10 cellular contexts compared by ENCODE assay signal in genomic region chr5:134227786-134228185, GRCh38. TPM values are rescaled to one million over a fixed set of nuclear protein-coding genes. Genes with fewer than 3 reads are reported as not detected.
DNase-seq lines count a peak whose midpoint lies in the region; ATAC-seq and TF ChIP-seq lines count a peak whose summit lies in the region.
"Had no signal": no experiment of that assay in that cellular context is flagged by ENCODE, and none has a peak within 500 bp of the region (broad histone marks: within the 10 kb centered on the region; RNA-seq: fewer than 3 reads in every experiment).

No MANE protein-coding gene starts in this region.

- no peaks in the 10 kb centered on the region for H3K27me3 Mint-ChIP-seq in stimulated activated naive CD8-positive, alpha-beta T cell treated with anti-CD3 and anti-CD28 coated beads, Interleukin-15, Interleukin-2, amounts not matched to agents 100 ng/mL and 50 ng/mL, for 24 hours
- no peaks in the 10 kb centered on the region for H3K27me3 Mint-ChIP-seq in activated T-helper 1 cell treated with anti-CD3 and anti-CD28 coated beads, Interleukin-12 subunit alpha, Interleukin-12 subunit beta, Interleukin-2, Interleukin-4 antibody, amounts not matched to agents 30 ng/mL and 10 ng/mL and 1 ng/mL, durations not matched to agents 14 hours and 24 hours and 36 hours (ENCODE audit: insufficient read depth)
- no peaks in the 10 kb centered on the region for H3K27me3 Mint-ChIP-seq in memory B cell

- intact Hi-C loops in activated T-helper 1 cell treated with anti-CD3 and anti-CD28 coated beads, Interleukin-12 subunit alpha, Interleukin-12 subunit beta, Interleukin-2, Interleukin-4 antibody, amounts not matched to agents 30 ng/mL and 10 ng/mL and 1 ng/mL, durations not matched to agents 14 hours and 24 hours and 36 hours (cut with micrococcal nuclease), result loop anchor here (2.0 to 10.0 kb wide), 11 partner anchors 43 to 1735 kb away; partner anchors contain the start of genes AFF4, C5orf15, HSPA4 and IRF1
- intact Hi-C loops in PC-3 (cut with micrococcal nuclease), result loop anchor here (2.0 kb wide), 1 partner anchor 51 kb away; no protein-coding TSS in a partner anchor

- POLR2A ChIA-PET in PC-3 (lab: Charles Lee; ENCODE audit: unreplicated experiment), result no interaction called here

- no peak for DNase-seq in stimulated activated naive CD8-positive, alpha-beta T cell treated with anti-CD3 and anti-CD28 coated beads, Interleukin-15, Interleukin-2, amounts not matched to agents 100 U/mL and 50 U/mL, for 24 hours
- DNase-seq in activated T-helper 1 cell treated with anti-CD3 and anti-CD28 coated beads, Interleukin-12 subunit alpha, Interleukin-12 subunit beta, Interleukin-2, Interleukin-4 antibody, amounts not matched to agents 30 ng/mL and 10 ng/mL and 1 ng/mL, durations not matched to agents 14 hours and 24 hours and 36 hours (ENCODE audit: low spot score), result no peak
- DNase-seq in memory B cell (ENCODE audit: low spot score in 2 of 2) (no peak), putamen (ENCODE audit: low spot score) (no peak), activated gamma-delta T cell treated with Interleukin-2 at 50 U/mL for 16 hours (no peak), PC-3 (no peak)
- DNase-seq: brain microvascular endothelial cell, lower lobe of right lung had no signal

- no peak overlapping the region for H3K4me3 ChIP-seq in PC-3 (ENCODE audit: low read length)

- H4K20me1 ChIP-seq in PC-3 (ENCODE audit: low read length), result peaks cover 21% of the 10 kb centered on the region

- no peak for ATAC-seq in stimulated activated naive CD8-positive, alpha-beta T cell treated with anti-CD3 and anti-CD28 coated beads, Interleukin-15, Interleukin-2, amounts not matched to agents 100 U/mL and 50 U/mL, for 24 hours
- no peak for ATAC-seq in memory B cell (ENCODE audit: low read depth)
- ATAC-seq in PC-3, result no peak
- ATAC-seq: lower lobe of right lung had no signal

- peaks cover 16% of the 10 kb centered on the region for H3K4me1 ChIP-seq in PC-3 (ENCODE audit: insufficient read depth, low read length)

- H3F3A ChIP-seq in PC-3 (ENCODE audit: low read length, unreplicated experiment), result no peaks in the 10 kb centered on the region

- H3K36me3 ChIP-seq in PC-3 (ENCODE audit: low read depth, low read length), result 0 out of 2 replicates have a peak, but pooled peaks cover 8% of the 10 kb centered on the region
- H3K36me3 ChIP-seq: lower lobe of right lung had no signal

- peaks cover 46% of the 10 kb centered on the region for H3K79me2 ChIP-seq in PC-3 (ENCODE audit: low read length)

- peaks cover 22% of the 10 kb centered on the region for H3K36me3 Mint-ChIP-seq in stimulated activated naive CD8-positive, alpha-beta T cell treated with anti-CD3 and anti-CD28 coated beads, Interleukin-15, Interleukin-2, amounts not matched to agents 100 ng/mL and 50 ng/mL, for 24 hours (ENCODE audit: low read depth)
- peaks cover 16% of the 10 kb centered on the region for H3K36me3 Mint-ChIP-seq in activated T-helper 1 cell treated with anti-CD3 and anti-CD28 coated beads, Interleukin-12 subunit alpha, Interleukin-12 subunit beta, Interleukin-2, Interleukin-4 antibody, amounts not matched to agents 30 ng/mL and 10 ng/mL and 1 ng/mL, durations not matched to agents 14 hours and 24 hours and 36 hours (ENCODE audit: low read depth)
- peaks cover 4% of the 10 kb centered on the region for H3K36me3 Mint-ChIP-seq in memory B cell

- no peak for TF ChIP-seq CTCF in PC-3 (conservative IDR thresholded peaks at IDR 0.05; ENCODE audit: low read depth, low read length)

- no peak overlapping the region for H3K4me2 ChIP-seq in PC-3 (ENCODE audit: low read length)

- H3K4me3 Mint-ChIP-seq in stimulated activated naive CD8-positive, alpha-beta T cell treated with anti-CD3 and anti-CD28 coated beads, Interleukin-15, Interleukin-2, amounts not matched to agents 100 ng/mL and 50 ng/mL, for 24 hours, result peak overlapping the region; percentile 90
- H3K4me3 Mint-ChIP-seq in activated T-helper 1 cell treated with anti-CD3 and anti-CD28 coated beads, Interleukin-12 subunit alpha, Interleukin-12 subunit beta, Interleukin-2, Interleukin-4 antibody, amounts not matched to agents 30 ng/mL and 10 ng/mL and 1 ng/mL, durations not matched to agents 14 hours and 24 hours and 36 hours, result peak overlapping the region; percentile 94
- H3K4me3 Mint-ChIP-seq in memory B cell, result peak overlapping the region; percentile 98

- peaks cover 31% of the 10 kb centered on the region for H3K4me1 Mint-ChIP-seq in stimulated activated naive CD8-positive, alpha-beta T cell treated with anti-CD3 and anti-CD28 coated beads, Interleukin-15, Interleukin-2, amounts not matched to agents 100 ng/mL and 50 ng/mL, for 24 hours (ENCODE audit: low read depth)
- peaks cover 34% of the 10 kb centered on the region for H3K4me1 Mint-ChIP-seq in activated T-helper 1 cell treated with anti-CD3 and anti-CD28 coated beads, Interleukin-12 subunit alpha, Interleukin-12 subunit beta, Interleukin-2, Interleukin-4 antibody, amounts not matched to agents 30 ng/mL and 10 ng/mL and 1 ng/mL, durations not matched to agents 14 hours and 24 hours and 36 hours (ENCODE audit: low read depth)
- H3K4me1 Mint-ChIP-seq in memory B cell, result peaks cover 16% of the 10 kb centered on the region

- H3K9me3 Mint-ChIP-seq in stimulated activated naive CD8-positive, alpha-beta T cell treated with anti-CD3 and anti-CD28 coated beads, Interleukin-15, Interleukin-2, amounts not matched to agents 100 ng/mL and 50 ng/mL, for 24 hours, result no peaks in the 10 kb centered on the region
- H3K9me3 Mint-ChIP-seq in activated T-helper 1 cell treated with anti-CD3 and anti-CD28 coated beads, Interleukin-12 subunit alpha, Interleukin-12 subunit beta, Interleukin-2, Interleukin-4 antibody, amounts not matched to agents 30 ng/mL and 10 ng/mL and 1 ng/mL, durations not matched to agents 14 hours and 24 hours and 36 hours, result no peaks in the 10 kb centered on the region
- no peaks in the 10 kb centered on the region for H3K9me3 Mint-ChIP-seq in memory B cell
- H3K9me3 Mint-ChIP-seq: H9 had no signal

- no TSS peak for BruUV-seq in PC-3 (replicated peaks; lab: Mats Ljungman, UMichigan)

- no peaks in the 10 kb centered on the region for H3K9me3 ChIP-seq in PC-3 (ENCODE audit: low read length)
- H3K9me3 ChIP-seq: lower lobe of right lung had no signal

- no peaks in the 10 kb centered on the region for H3K9me2 ChIP-seq in PC-3 (replicated peaks; ENCODE audit: low read length)

- H3K9ac ChIP-seq in PC-3 (ENCODE audit: low read length), result no peak overlapping the region

- CTCF ChIA-PET in PC-3 (lab: Charles Lee), result no interaction called here

- no peaks in the 10 kb centered on the region for H3K27me3 ChIP-seq in PC-3 (ENCODE audit: low read length)
- H3K27me3 ChIP-seq: brain microvascular endothelial cell had no signal

- H3K27ac ChIP-seq in PC-3 (ENCODE audit: low read length), result no peak overlapping the region
- H3K27ac ChIP-seq: brain microvascular endothelial cell had no signal

- no peak overlapping the region for H2AFZ ChIP-seq in PC-3 (ENCODE audit: low read length)

- H3K27ac Mint-ChIP-seq in stimulated activated naive CD8-positive, alpha-beta T cell treated with anti-CD3 and anti-CD28 coated beads, Interleukin-15, Interleukin-2, amounts not matched to agents 100 ng/mL and 50 ng/mL, for 24 hours, result peak overlapping the region; percentile 58
- peak overlapping the region; percentile 49 for H3K27ac Mint-ChIP-seq in activated T-helper 1 cell treated with anti-CD3 and anti-CD28 coated beads, Interleukin-12 subunit alpha, Interleukin-12 subunit beta, Interleukin-2, Interleukin-4 antibody, amounts not matched to agents 30 ng/mL and 10 ng/mL and 1 ng/mL, durations not matched to agents 14 hours and 24 hours and 36 hours
- H3K27ac Mint-ChIP-seq in memory B cell, result peak overlapping the region; percentile 100

RNA-seq across cellular contexts. Expression of gene PPP2CA, which starts 1.9 kb away (rescaled TPM):
- total RNA-seq in activated T-helper 1 cell treated with anti-CD3 and anti-CD28 coated beads, Interleukin-12 subunit alpha, Interleukin-12 subunit beta, Interleukin-2, Interleukin-4 antibody, amounts not matched to agents 30 ng/mL and 10 ng/mL and 1 ng/mL, durations not matched to agents 14 hours and 24 hours and 36 hours, result 181 and 183 TPM in 2 replicates
- total RNA-seq in PC-3 (2014; rRNA removed), result 184 and 292 TPM in 2 replicates

RNA-seq across cellular contexts. Expression of gene SKP1, which starts 51.0 kb away (rescaled TPM):
- 259 and 265 TPM in 2 replicates for total RNA-seq in activated T-helper 1 cell treated with anti-CD3 and anti-CD28 coated beads, Interleukin-12 subunit alpha, Interleukin-12 subunit beta, Interleukin-2, Interleukin-4 antibody, amounts not matched to agents 30 ng/mL and 10 ng/mL and 1 ng/mL, durations not matched to agents 14 hours and 24 hours and 36 hours
- 197 and 220 TPM in 2 replicates for total RNA-seq in PC-3 (2014; rRNA removed)

Comparison
In these comparisons a context has a peak if more than half of its experiments do, and no peak if none do; other contexts are left out.
1. H3K27ac Mint-ChIP-seq: peak in every context shown above with its lines; median percentile 100 in memory B cell; 58 in stimulated activated naive CD8-positive, alpha-beta T cell treated with anti-CD3 and anti-CD28 coated beads, Interleukin-15, Interleukin-2, amounts not matched to agents 100 ng/mL and 50 ng/mL, for 24 hours; 49 in activated T-helper 1 cell treated with anti-CD3 and anti-CD28 coated beads, Interleukin-12 subunit alpha, Interleukin-12 subunit beta, Interleukin-2, Interleukin-4 antibody, amounts not matched to agents 30 ng/mL and 10 ng/mL and 1 ng/mL, durations not matched to agents 14 hours and 24 hours and 36 hours.